Comparison of ENCODE assay signal across 1 cellular context in genomic region chr5:134758504-134759341, GRCh38.
TF ChIP-seq lines count a peak whose summit lies in the region.

Gene DDX46 (plus strand): TSS chr5:134758779. CDS start chr5:134758939, 160 bp downstream.

TF ChIP-seq in HepG2, 621 proteins besides CTCF, POLR2A, EP300 and RAD21 (continued from another document and continues in another):
- TF ChIP-seq NFAT5 (CRISPR knock-in tag; IDR thresholded peaks at IDR 0.05) (peak; percentile 26; the same call in 1 of the 2 replicates), RBAK (CRISPR knock-in tag; IDR thresholded peaks at IDR 0.05) (0 out of 2 replicates have a peak, but pooled peaks have one; percentile 24), PHF8 (CRISPR knock-in tag; IDR thresholded peaks at IDR 0.05) (peak; percentile 98), ZNF484 (CRISPR knock-in tag; IDR thresholded peaks at IDR 0.05; ENCODE audit: borderline replicate concordance, low read depth) (no peak), KIAA2018 (CRISPR knock-in tag; IDR thresholded peaks at IDR 0.05; ENCODE audit: borderline replicate concordance) (no peak), RBM39 (IDR thresholded peaks at IDR 0.05; ENCODE audit: low read depth, low read length, poor library complexity, severe bottlenecking) (peak; percentile 77), ESRRA (CRISPR knock-in tag; IDR thresholded peaks at IDR 0.05; ENCODE audit: low read depth) (peak; percentile 59; the same call in 1 of the 2 replicates), MXD1 (CRISPR knock-in tag; IDR thresholded peaks at IDR 0.05) (peak; percentile 79; the same call in 1 of the 2 replicates), KDM6A (CRISPR knock-in tag; IDR thresholded peaks at IDR 0.05; ENCODE audit: low read depth) (no peak), KMT2A (CRISPR knock-in tag; IDR thresholded peaks at IDR 0.05) (peak; percentile 99), KLF13 (CRISPR knock-in tag; IDR thresholded peaks at IDR 0.05) (no peak), KLF15 (CRISPR knock-in tag; IDR thresholded peaks at IDR 0.05; ENCODE audit: borderline replicate concordance) (peak; percentile 41; the same call in 1 of the 2 replicates), ZNF891 (CRISPR knock-in tag; IDR thresholded peaks at IDR 0.05) (peak; percentile 94), HNRNPLL (IDR thresholded peaks at IDR 0.05; ENCODE audit: low read depth, low read length, poor library complexity, severe bottlenecking) (peak; percentile 76), ZNF274 (CRISPR knock-in tag; IDR thresholded peaks at IDR 0.05) (peak; percentile 73; the same call in 1 of the 2 replicates), ELF4 (CRISPR knock-in tag; IDR thresholded peaks at IDR 0.05; ENCODE audit: borderline replicate concordance) (no peak), ATRX (CRISPR knock-in tag; IDR thresholded peaks at IDR 0.05; ENCODE audit: borderline replicate concordance) (no peak), ZNF230 (CRISPR knock-in tag; IDR thresholded peaks at IDR 0.05) (peak; percentile 85; the same call in 1 of the 2 replicates), ZNF510 (CRISPR knock-in tag; IDR thresholded peaks at IDR 0.05; ENCODE audit: low read depth) (peak; percentile 96; the same call in 1 of the 2 replicates), XBP1 (CRISPR knock-in tag; IDR thresholded peaks at IDR 0.05) (0 out of 2 replicates have a peak, but pooled peaks have one; percentile 39), HIVEP1 (CRISPR knock-in tag; IDR thresholded peaks at IDR 0.05) (peak; percentile 75; the same call in 1 of the 2 replicates), U2AF2 (IDR thresholded peaks at IDR 0.05; ENCODE audit: low read depth, low read length) (0 out of 2 replicates have a peak, but pooled peaks have one; percentile 68), ZNF580 (CRISPR knock-in tag; IDR thresholded peaks at IDR 0.05; ENCODE audit: borderline replicate concordance, low read depth) (peak; percentile 97), ZNF451 (CRISPR knock-in tag; IDR thresholded peaks at IDR 0.05) (peak; percentile 93), RARG (CRISPR knock-in tag; IDR thresholded peaks at IDR 0.05; ENCODE audit: low read depth) (no peak), ZNF652 (CRISPR knock-in tag; IDR thresholded peaks at IDR 0.05; ENCODE audit: borderline replicate concordance, low read depth) (0 out of 2 replicates have a peak, but pooled peaks have one; percentile 22), MYC (CRISPR knock-in tag; IDR thresholded peaks at IDR 0.05; ENCODE audit: borderline replicate concordance) (peak; percentile 88), ZNF776 (CRISPR knock-in tag; IDR thresholded peaks at IDR 0.05) (peak; percentile 96), FOXA3 (CRISPR knock-in tag; IDR thresholded peaks at IDR 0.05) (peak; percentile 71), ZNF777 (CRISPR knock-in tag; IDR thresholded peaks at IDR 0.05) (peak; percentile 63; the same call in 1 of the 2 replicates), AGO2 (optimal IDR thresholded peaks at IDR 0.05; ENCODE audit: low read depth, low read length) (peak; percentile 90), SMAD1 (CRISPR knock-in tag; IDR thresholded peaks at IDR 0.05; ENCODE audit: borderline replicate concordance, low read depth) (0 out of 2 replicates have a peak, but pooled peaks have one; percentile 85)
- TF ChIP-seq, protein P1, sequence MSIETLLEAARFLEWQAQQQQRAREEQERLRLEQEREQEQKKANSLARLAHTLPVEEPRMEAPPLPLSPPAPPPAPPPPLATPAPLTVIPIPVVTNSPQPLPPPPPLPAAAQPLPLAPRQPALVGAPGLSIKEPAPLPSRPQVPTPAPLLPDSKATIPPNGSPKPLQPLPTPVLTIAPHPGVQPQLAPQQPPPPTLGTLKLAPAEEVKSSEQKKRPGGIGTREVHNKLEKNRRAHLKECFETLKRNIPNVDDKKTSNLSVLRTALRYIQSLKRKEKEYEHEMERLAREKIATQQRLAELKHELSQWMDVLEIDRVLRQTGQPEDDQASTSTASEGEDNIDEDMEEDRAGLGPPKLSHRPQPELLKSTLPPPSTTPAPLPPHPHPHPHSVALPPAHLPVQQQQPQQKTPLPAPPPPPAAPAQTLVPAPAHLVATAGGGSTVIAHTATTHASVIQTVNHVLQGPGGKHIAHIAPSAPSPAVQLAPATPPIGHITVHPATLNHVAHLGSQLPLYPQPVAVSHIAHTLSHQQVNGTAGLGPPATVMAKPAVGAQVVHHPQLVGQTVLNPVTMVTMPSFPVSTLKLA (IDR thresholded peaks at IDR 0.05), result peak; percentile 29; the same call in 1 of the 2 replicates
- TF ChIP-seq, protein P2, sequence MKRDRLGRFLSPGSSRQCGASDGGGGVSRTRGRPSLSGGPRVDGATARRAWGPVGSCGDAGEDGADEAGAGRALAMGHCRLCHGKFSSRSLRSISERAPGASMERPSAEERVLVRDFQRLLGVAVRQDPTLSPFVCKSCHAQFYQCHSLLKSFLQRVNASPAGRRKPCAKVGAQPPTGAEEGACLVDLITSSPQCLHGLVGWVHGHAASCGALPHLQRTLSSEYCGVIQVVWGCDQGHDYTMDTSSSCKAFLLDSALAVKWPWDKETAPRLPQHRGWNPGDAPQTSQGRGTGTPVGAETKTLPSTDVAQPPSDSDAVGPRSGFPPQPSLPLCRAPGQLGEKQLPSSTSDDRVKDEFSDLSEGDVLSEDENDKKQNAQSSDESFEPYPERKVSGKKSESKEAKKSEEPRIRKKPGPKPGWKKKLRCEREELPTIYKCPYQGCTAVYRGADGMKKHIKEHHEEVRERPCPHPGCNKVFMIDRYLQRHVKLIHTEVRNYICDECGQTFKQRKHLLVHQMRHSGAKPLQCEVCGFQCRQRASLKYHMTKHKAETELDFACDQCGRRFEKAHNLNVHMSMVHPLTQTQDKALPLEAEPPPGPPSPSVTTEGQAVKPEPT (CRISPR knock-in tag; IDR thresholded peaks at IDR 0.05; ENCODE audit: low read depth), result peak; percentile 47; the same call in 1 of the 2 replicates
- TF ChIP-seq, protein P3, sequence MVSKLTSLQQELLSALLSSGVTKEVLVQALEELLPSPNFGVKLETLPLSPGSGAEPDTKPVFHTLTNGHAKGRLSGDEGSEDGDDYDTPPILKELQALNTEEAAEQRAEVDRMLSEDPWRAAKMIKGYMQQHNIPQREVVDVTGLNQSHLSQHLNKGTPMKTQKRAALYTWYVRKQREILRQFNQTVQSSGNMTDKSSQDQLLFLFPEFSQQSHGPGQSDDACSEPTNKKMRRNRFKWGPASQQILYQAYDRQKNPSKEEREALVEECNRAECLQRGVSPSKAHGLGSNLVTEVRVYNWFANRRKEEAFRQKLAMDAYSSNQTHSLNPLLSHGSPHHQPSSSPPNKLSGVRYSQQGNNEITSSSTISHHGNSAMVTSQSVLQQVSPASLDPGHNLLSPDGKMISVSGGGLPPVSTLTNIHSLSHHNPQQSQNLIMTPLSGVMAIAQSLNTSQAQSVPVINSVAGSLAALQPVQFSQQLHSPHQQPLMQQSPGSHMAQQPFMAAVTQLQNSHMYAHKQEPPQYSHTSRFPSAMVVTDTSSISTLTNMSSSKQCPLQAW (CRISPR knock-in tag; IDR thresholded peaks at IDR 0.05), result peak; percentile 96
- TF ChIP-seq, protein P4, sequence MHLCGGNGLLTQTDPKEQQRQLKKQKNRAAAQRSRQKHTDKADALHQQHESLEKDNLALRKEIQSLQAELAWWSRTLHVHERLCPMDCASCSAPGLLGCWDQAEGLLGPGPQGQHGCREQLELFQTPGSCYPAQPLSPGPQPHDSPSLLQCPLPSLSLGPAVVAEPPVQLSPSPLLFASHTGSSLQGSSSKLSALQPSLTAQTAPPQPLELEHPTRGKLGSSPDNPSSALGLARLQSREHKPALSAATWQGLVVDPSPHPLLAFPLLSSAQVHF (CRISPR knock-in tag; IDR thresholded peaks at IDR 0.05), result peak; percentile 93
